8 cellular contexts compared by ENCODE assay signal in genomic region chr10:75111367-75111905, GRCh38. TPM values are rescaled to one million over a fixed set of nuclear protein-coding genes. Genes with fewer than 3 reads are reported as not detected.
DNase-seq lines count a peak whose midpoint lies in the region; ATAC-seq, FAIRE-seq and TF ChIP-seq lines count a peak whose summit lies in the region.

SAMD8 (plus strand) TSS chr10:75111656; CDS start chr10:75150529, 38,873 bp downstream.

- peaks cover 44% of the 10 kb centered on the region for H3K79me2 ChIP-seq in Loucy (ENCODE audit: insufficient read depth, low read length)

- H3K9me2 ChIP-seq in Loucy (replicated peaks; ENCODE audit: low read depth, low read length), result no peaks in the 10 kb centered on the region

- peak within 1 kb of the TSS; percentile 79 for H3K4me2 ChIP-seq in Loucy (ENCODE audit: low read depth, low read length, poor library complexity, severe bottlenecking)

- FAIRE-seq in frontal cortex (lab: Jason Lieb, UNC), result no peak

- ATAC-seq in GM21717 (IDR thresholded peaks at IDR 0.05; ENCODE audit: unreplicated experiment), result peak; percentile 60

- H3K4me1 ChIP-seq in Loucy (ENCODE audit: insufficient read depth, low read length, poor library complexity, severe bottlenecking), result peaks cover 39% of the 10 kb centered on the region
- H3K4me1 ChIP-seq in neutrophil (ENCODE audit: control insufficient read depth in 1 of 2, insufficient read depth in 1 of 2, low read depth in 1 of 2, low read length in 1 of 2), result peaks cover 69 to 77% of the 10 kb centered on the region in 2 experiments
- peaks cover 0 to 40% (median 29%) of the 10 kb centered on the region in 5 donors for H3K4me1 ChIP-seq in subcutaneous abdominal adipose tissue (ENCODE audit: control insufficient read depth in 5 of 5, insufficient read depth in 5 of 5, low read length in 5 of 5)

- no peaks in the 10 kb centered on the region for H3K9me3 Mint-ChIP-seq in activated naive CD4-positive, alpha-beta T cell treated with anti-CD3 and anti-CD28 coated beads for 36 hours

- H4K20me1 ChIP-seq in Loucy (ENCODE audit: insufficient read depth, low read length, poor library complexity, severe bottlenecking), result peaks cover 24% of the 10 kb centered on the region

- peak within 1 kb of the TSS; percentile 97 for H3K27ac Mint-ChIP-seq in activated naive CD4-positive, alpha-beta T cell treated with anti-CD3 and anti-CD28 coated beads for 36 hours

- H3K4me3 ChIP-seq in Loucy (ENCODE audit: low read length, poor library complexity, severe bottlenecking) (peak within 1 kb of the TSS; percentile 91), SK-N-MC (peak within 1 kb of the TSS; percentile 83), neutrophil (ENCODE audit: low read depth in 1 of 2, low read length in 1 of 2) (peak within 1 kb of the TSS; percentile 76 to 96), subcutaneous abdominal adipose tissue (ENCODE audit: low read depth in 1 of 5, low read length in 5 of 5) (peak within 1 kb of the TSS; percentile 87 to 98 (median 96))

- H3K9ac ChIP-seq in Loucy (ENCODE audit: low read depth, low read length, poor library complexity, severe bottlenecking) (peak within 1 kb of the TSS; percentile 86), SK-N-MC (ENCODE audit: insufficient read length) (peak within 1 kb of the TSS; percentile 74), subcutaneous abdominal adipose tissue (ENCODE audit: low read length in 5 of 5) (peak within 1 kb of the TSS; percentile 98 to 100 (median 99))

- H3K9me3 ChIP-seq in Loucy (ENCODE audit: insufficient read depth, low read depth, low read length) (no peaks in the 10 kb centered on the region), SK-N-MC (ENCODE audit: low read depth, low read length) (no peaks in the 10 kb centered on the region), neutrophil (no peaks in the 10 kb centered on the region), subcutaneous abdominal adipose tissue (ENCODE audit: control insufficient read depth in 5 of 5, low read length in 5 of 5) (no peaks in the 10 kb centered on the region)

- H3F3A ChIP-seq in Loucy (ENCODE audit: low read depth), result peaks cover 12% of the 10 kb centered on the region; the same call in 1 of the 2 replicates

- peak within 1 kb of the TSS; percentile 94 for H2AFZ ChIP-seq in Loucy (ENCODE audit: low read length)

- H3K27me3 ChIP-seq in Loucy (ENCODE audit: insufficient read depth, low read length, poor library complexity, severe bottlenecking) (no peaks in the 10 kb centered on the region), neutrophil (no peaks in the 10 kb centered on the region), subcutaneous abdominal adipose tissue (ENCODE audit: control insufficient read depth in 5 of 5, insufficient read depth in 4 of 5, low read length in 5 of 5) (no peaks in the 10 kb centered on the region)

- CTCF ChIA-PET in activated naive CD4-positive, alpha-beta T cell treated with anti-CD3 and anti-CD28 coated beads for 36 hours (lab: Charles Lee), result interaction anchor here (0.7 to 1.6 kb wide), 4 partner anchors 10 to 422 kb away, joined by 3 to 5 read pairs (median 3); no protein-coding TSS in a partner anchor

- intact Hi-C loops in activated naive CD4-positive, alpha-beta T cell treated with anti-CD3 and anti-CD28 coated beads for 36 hours (cut with micrococcal nuclease), result loop anchor here (1.0 to 5.0 kb wide), 10 partner anchors 56 to 1114 kb away; partner anchors contain the start of genes ADK, KAT6B and VCL

- H3K4me3 Mint-ChIP-seq in activated naive CD4-positive, alpha-beta T cell treated with anti-CD3 and anti-CD28 coated beads for 36 hours, result peak within 1 kb of the TSS; percentile 95

- peaks cover 44% of the 10 kb centered on the region for H3K4me1 Mint-ChIP-seq in activated naive CD4-positive, alpha-beta T cell treated with anti-CD3 and anti-CD28 coated beads for 36 hours (ENCODE audit: low read depth)

- no peaks in the 10 kb centered on the region for H3K27me3 Mint-ChIP-seq in activated naive CD4-positive, alpha-beta T cell treated with anti-CD3 and anti-CD28 coated beads for 36 hours (ENCODE audit: low read depth)

- peaks cover 3% of the 10 kb centered on the region for H3K36me3 Mint-ChIP-seq in activated naive CD4-positive, alpha-beta T cell treated with anti-CD3 and anti-CD28 coated beads for 36 hours (ENCODE audit: low read depth)

- H3K27ac ChIP-seq in SK-N-MC (peak within 1 kb of the TSS; percentile 60; the same call in 1 of the 2 replicates), neutrophil (peak within 1 kb of the TSS; percentile 98), subcutaneous abdominal adipose tissue (ENCODE audit: low read depth, low read length) (peak within 1 kb of the TSS; percentile 98)

- DNase-seq in DMS53 (lab: John Stamatoyannopoulos, UW) (peak; percentile 98), SK-N-MC (ENCODE audit: low read depth, low spot score) (no peak), frontal cortex (ENCODE audit: low spot score in 2 of 2) (peak; percentile 91 to 98)
- DNase-seq in activated naive CD4-positive, alpha-beta T cell treated with anti-CD3 and anti-CD28 coated beads for 36 hours, result peak; percentile 98

- TF ChIP-seq CTCF in Loucy (conservative IDR thresholded peaks at IDR 0.05; ENCODE audit: low read length) (no peak), neutrophil (IDR thresholded peaks at IDR 0.05) (peak; percentile 82)

- H3K36me3 ChIP-seq in Loucy (ENCODE audit: insufficient read depth, low read length) (no peaks in the 10 kb centered on the region), SK-N-MC (ENCODE audit: insufficient read depth, low read length) (no peaks in the 10 kb centered on the region), neutrophil (no peaks in the 10 kb centered on the region), subcutaneous abdominal adipose tissue (ENCODE audit: control insufficient read depth in 5 of 5, insufficient read depth in 5 of 5, low read length in 5 of 5) (no peaks in the 10 kb centered on the region)

RNA-seq across cellular contexts. Expression of gene SAMD8, which starts in this region (rescaled TPM):
- total RNA-seq in activated naive CD4-positive, alpha-beta T cell treated with anti-CD3 and anti-CD28 coated beads for 36 hours, result 10 to 100 TPM; 15.3 to 16.9 TPM
- 73.4 TPM for total RNA-seq in frontal cortex
